Comparison of ENCODE assay signal across 8 cellular contexts in genomic region chr11:1863352-1864215, GRCh38. TPM values are rescaled to one million over a fixed set of nuclear protein-coding genes. Genes with fewer than 3 reads are reported as not detected.
DNase-seq lines count a peak whose midpoint lies in the region; ATAC-seq and TF ChIP-seq lines count a peak whose summit lies in the region.

No MANE protein-coding gene starts in this region.

- DNase-seq in M059J (ENCODE audit: low read depth), result peak; percentile 96
- peak; percentile 87 for DNase-seq in choroid plexus epithelial cell (ENCODE audit: low read depth)
- DNase-seq in left lung, result peak; percentile 83 to 89
- peak; percentile 82 for DNase-seq in stromal cell of bone marrow (ENCODE audit: low read depth)
- no peak for DNase-seq in activated naive CD4-positive, alpha-beta T cell treated with anti-CD3 and anti-CD28 coated beads, Interleukin-2, amount 50 U/mL, for 72 hours (ENCODE audit: low spot score in 2 of 2)

- peak; percentile 95 for ATAC-seq in left lung
- ATAC-seq in HG02610 (IDR thresholded peaks at IDR 0.05; ENCODE audit: unreplicated experiment), result no peak
- no peak for ATAC-seq in activated naive CD4-positive, alpha-beta T cell treated with anti-CD3 and anti-CD28 coated beads, Interleukin-2, amount 50 U/mL, for 72 hours
- no peak for ATAC-seq in HG03196 (IDR thresholded peaks at IDR 0.05; ENCODE audit: unreplicated experiment)

- TF ChIP-seq CTCF in choroid plexus epithelial cell (conservative IDR thresholded peaks at IDR 0.05; ENCODE audit: low read depth, low read length) (no peak), left lung (IDR thresholded peaks at IDR 0.05) (no peak)

- H3K4me2 ChIP-seq in BLaER1 treated with 17β-estradiol and CSF1 and Interleukin-3, amounts not matched to agents 10 nM and 100 nM, result peak overlapping the region in 9 of 11 experiments; percentile 18 to 71 (median 59); a peak in 14 of 22 replicates

- no peaks in the 10 kb centered on the region for H3K36me3 ChIP-seq in BLaER1 treated with 17β-estradiol and CSF1 and Interleukin-3, amounts not matched to agents 10 nM and 100 nM
- peaks cover 0 to 14% of the 10 kb centered on the region in 2 donors for H3K36me3 ChIP-seq in left lung

- H3K4me3 ChIP-seq in BLaER1 treated with 17β-estradiol and CSF1 and Interleukin-3, amounts not matched to agents 10 nM and 100 nM, result no peak overlapping the region
- no peak overlapping the region for H3K4me3 ChIP-seq in choroid plexus epithelial cell (ENCODE audit: low read depth, low read length)
- H3K4me3 ChIP-seq in left lung, result no peak overlapping the region

- H3K36me3 Mint-ChIP-seq in activated naive CD4-positive, alpha-beta T cell treated with anti-CD3 and anti-CD28 coated beads, Interleukin-2, amount 50 U/mL, for 72 hours, result no peaks in the 10 kb centered on the region

- H3K27ac ChIP-seq in BLaER1 treated with 17β-estradiol and CSF1 and Interleukin-3, amounts not matched to agents 10 nM and 100 nM, result no peak overlapping the region
- peak overlapping the region; percentile 6 to 59 for H3K27ac ChIP-seq in left lung

- H3K27ac Mint-ChIP-seq in activated naive CD4-positive, alpha-beta T cell treated with anti-CD3 and anti-CD28 coated beads, Interleukin-2, amount 50 U/mL, for 72 hours, result peak overlapping the region in 1 of 2 donors; percentile 37

- H4K20me1 ChIP-seq in BLaER1 treated with 17β-estradiol and CSF1 and Interleukin-3, amounts not matched to agents 10 nM and 100 nM, result peaks cover 16 to 68% (median 30%) of the 10 kb centered on the region in 11 experiments; a peak in 18 of 22 replicates

- intact Hi-C loops in left lung (cut with DNase I), result no loop called here

- no peaks in the 10 kb centered on the region for H3K9me3 ChIP-seq in BLaER1 treated with 17β-estradiol and CSF1 and Interleukin-3, amounts not matched to agents 10 nM and 100 nM (replicated peaks in 1 of 11)
- H3K9me3 ChIP-seq in left lung, result no peaks in the 10 kb centered on the region

- no peak overlapping the region for H3K9ac ChIP-seq in BLaER1 treated with 17β-estradiol and CSF1 and Interleukin-3, amounts not matched to agents 10 nM and 100 nM

- H3K4me1 ChIP-seq in BLaER1 treated with 17β-estradiol and CSF1 and Interleukin-3, amounts not matched to agents 10 nM and 100 nM, result peaks cover 20 to 53% (median 37%) of the 10 kb centered on the region in 10 experiments
- H3K4me1 ChIP-seq in left lung, result peaks cover 13 to 36% of the 10 kb centered on the region in 2 donors

- peaks cover 31 to 67% (median 56%) of the 10 kb centered on the region in 11 experiments for H3K27me3 ChIP-seq in BLaER1 treated with 17β-estradiol and CSF1 and Interleukin-3, amounts not matched to agents 10 nM and 100 nM
- H3K27me3 ChIP-seq in left lung, result peaks cover 0 to 11% of the 10 kb centered on the region in 2 donors

- no peaks in the 10 kb centered on the region for H3K9me3 Mint-ChIP-seq in activated naive CD4-positive, alpha-beta T cell treated with anti-CD3 and anti-CD28 coated beads, Interleukin-2, amount 50 U/mL, for 72 hours

RNA-seq across cellular contexts. Expression of gene LSP1, which starts 10.7 kb away (rescaled TPM):
- total RNA-seq in M059J (2014; rRNA removed; shearing (Covaris generic)), result 1.8 and 4.0 TPM in 2 replicates
- total RNA-seq in left lung, result 10 to 100 TPM; 29.8 to 76.6 TPM
- total RNA-seq in activated naive CD4-positive, alpha-beta T cell treated with anti-CD3 and anti-CD28 coated beads, Interleukin-2, amount 50 U/mL, for 72 hours, result 100 to 1,000 TPM; 102 to 263 TPM

RNA-seq across cellular contexts. Expression of gene TNNI2, which starts 24.8 kb away (rescaled TPM):
- not detected in 2 replicates for total RNA-seq in M059J (2014; rRNA removed; shearing (Covaris generic))
- total RNA-seq in left lung, result 1 to 10 TPM; 3.4 to 8.5 TPM
- not detected for total RNA-seq in activated naive CD4-positive, alpha-beta T cell treated with anti-CD3 and anti-CD28 coated beads, Interleukin-2, amount 50 U/mL, for 72 hours

RNA-seq across cellular contexts. Expression of gene PRR33, which starts 28.1 kb away (rescaled TPM):
- not detected in 2 replicates for total RNA-seq in M059J (2014; rRNA removed; shearing (Covaris generic))
- total RNA-seq in left lung, result not detected
- under 1 TPM; 0.12 to 0.20 TPM for total RNA-seq in activated naive CD4-positive, alpha-beta T cell treated with anti-CD3 and anti-CD28 coated beads, Interleukin-2, amount 50 U/mL, for 72 hours

RNA-seq across cellular contexts. Expression of gene SYT8, which starts 28.8 kb away (rescaled TPM):
- total RNA-seq in M059J (2014; rRNA removed; shearing (Covaris generic)), result not detected in 2 replicates
- 1 to 10 TPM; 6.0 to 8.8 TPM for total RNA-seq in left lung
- not detected for total RNA-seq in activated naive CD4-positive, alpha-beta T cell treated with anti-CD3 and anti-CD28 coated beads, Interleukin-2, amount 50 U/mL, for 72 hours

RNA-seq across cellular contexts. Expression of gene TNNT3, which starts 55.9 kb away (rescaled TPM):
- not detected in 2 replicates for total RNA-seq in M059J (2014; rRNA removed; shearing (Covaris generic))
- 1 to 10 TPM; 2.0 to 3.0 TPM for total RNA-seq in left lung
- total RNA-seq in activated naive CD4-positive, alpha-beta T cell treated with anti-CD3 and anti-CD28 coated beads, Interleukin-2, amount 50 U/mL, for 72 hours, result 10 to 100 TPM; 10.3 to 12.9 TPM

Comparison
In these comparisons a context has a peak if more than half of its experiments do, and no peak if none do; other contexts are left out.
1. H3K27ac ChIP-seq: peak in left lung (2 of 2); none in BLaER1 treated with 17β-estradiol and CSF1 and Interleukin-3, amounts not matched to agents 10 nM and 100 nM (0 of 11).
2. DNase-seq: peak in M059J (single experiment), choroid plexus epithelial cell (single experiment), left lung (2 of 2) and stromal cell of bone marrow (single experiment); none in activated naive CD4-positive, alpha-beta T cell treated with anti-CD3 and anti-CD28 coated beads, Interleukin-2, amount 50 U/mL, for 72 hours (0 of 2).